8 cellular contexts compared by ENCODE assay signal in the genomic region with DNA sequence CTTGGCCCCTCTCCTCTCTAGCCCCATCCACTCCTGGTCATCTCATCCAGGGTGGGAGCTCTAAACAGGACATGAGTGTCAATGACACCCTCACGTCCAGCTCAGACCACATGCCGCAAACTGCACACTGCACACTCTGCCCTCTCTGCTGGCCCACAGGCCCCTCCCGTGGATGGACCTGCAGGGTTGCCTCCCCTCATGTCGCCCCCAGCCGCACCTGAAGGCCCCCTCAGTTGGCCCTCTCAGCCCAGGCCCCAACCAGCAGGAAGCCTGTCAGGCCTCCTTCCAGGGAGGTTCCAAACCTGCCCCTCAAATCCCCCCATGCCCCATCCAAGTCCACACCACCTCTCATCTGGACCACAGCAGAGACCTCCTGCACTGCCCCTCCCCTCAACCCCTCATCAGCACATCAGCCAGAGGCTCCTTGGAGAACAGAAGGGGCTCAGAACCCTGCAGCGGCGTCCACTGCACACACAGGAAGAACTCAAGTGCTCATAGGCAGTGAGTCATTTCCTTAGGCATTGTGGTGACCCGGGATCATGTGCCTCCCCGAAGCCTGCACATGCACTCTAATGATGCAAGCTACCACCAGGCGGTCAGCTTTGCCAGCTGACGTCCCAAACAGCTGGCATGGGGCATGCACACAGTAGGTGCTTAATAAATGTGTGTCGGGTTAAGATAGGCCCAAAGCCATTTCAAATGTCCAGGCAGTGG. TPM values are rescaled to one million over a fixed set of nuclear protein-coding genes. Genes with fewer than 3 reads are reported as not detected.
DNase-seq lines count a peak whose midpoint lies in the region; ATAC-seq and TF ChIP-seq lines count a peak whose summit lies in the region.

No MANE protein-coding gene starts in this region.

- H3K4me3 ChIP-seq in Caco-2 (ENCODE audit: low read depth, low read length) (no peak overlapping the region), esophagus (ENCODE audit: low read depth in 1 of 2, low read length in 2 of 2) (no peak overlapping the region)

- no TSS peak for BruUV-seq in Caco-2 (replicated peaks; lab: Mats Ljungman, UMichigan)

- TF ChIP-seq CTCF in Caco-2 (IDR thresholded peaks at IDR 0.05; ENCODE audit: insufficient read depth in 1 of 2, low read depth in 1 of 2, low read length in 1 of 2, severe bottlenecking in 1 of 2, unreplicated experiment in 1 of 2), result no peak

- DNase-seq in Caco-2 (no peak), MV-4-11 (lab: John Stamatoyannopoulos, UW) (peak; percentile 92), posterior vena cava (ENCODE audit: low spot score) (peak; percentile 90), globus pallidus (ENCODE audit: low spot score) (no peak)
- peak; percentile 19 to 53 for DNase-seq in activated CD8-positive, alpha-beta memory T cell treated with anti-CD3 and anti-CD28 coated beads for 4 hours (ENCODE audit: low read depth in 2 of 2)

- H3K4me1 Mint-ChIP-seq in Caco-2 (ENCODE audit: low read depth, unreplicated experiment), result peaks cover 10% of the 10 kb centered on the region

- WGBS in esophagus, 2 donors, result 57 to 65% methylated on average over 12 of the region's 12 CpGs

- no peaks in the 10 kb centered on the region for H3K9me3 Mint-ChIP-seq in Caco-2 (ENCODE audit: unreplicated experiment)

- H3K4me3 Mint-ChIP-seq in Caco-2 (ENCODE audit: unreplicated experiment), result no peak overlapping the region

- POLR2A ChIA-PET in Caco-2 (lab: Charles Lee), result no interaction called here

- intact Hi-C loops in Caco-2 (cut with micrococcal nuclease; ENCODE audit: unreplicated experiment), result no loop called here
- intact Hi-C loops in posterior vena cava (cut with DNase I), result loop anchor here in 1 of 2 donors (10.0 kb wide), 1 partner anchor 594 kb away; the partner anchor contains the start of genes C11orf21 and TSPAN32

- H3K4me1 ChIP-seq in Caco-2 (peaks cover 17% of the 10 kb centered on the region), esophagus (ENCODE audit: control insufficient read depth in 2 of 2, insufficient read depth in 2 of 2, low read length in 1 of 2) (peaks cover 4 to 32% of the 10 kb centered on the region in 2 donors)

- peak overlapping the region; percentile 68 to 77 for H3K27ac ChIP-seq in esophagus (ENCODE audit: low read depth in 2 of 2, low read length in 1 of 2)

- ATAC-seq in HG02571 (IDR thresholded peaks at IDR 0.05; ENCODE audit: unreplicated experiment), result no peak
- no peak for ATAC-seq in HG02981 (IDR thresholded peaks at IDR 0.05; ENCODE audit: unreplicated experiment)

- H3K36me3 ChIP-seq in Caco-2 (ENCODE audit: control insufficient read depth, insufficient read depth, low read length), result no peaks in the 10 kb centered on the region
- no peaks in the 10 kb centered on the region for H3K36me3 ChIP-seq in esophagus (ENCODE audit: control insufficient read depth in 2 of 2, insufficient read depth in 2 of 2, low read length in 1 of 2)

- H3K9me3 ChIP-seq in Caco-2 (no peaks in the 10 kb centered on the region), esophagus (ENCODE audit: control insufficient read depth in 2 of 2, insufficient read depth in 1 of 2, low read depth in 1 of 2, low read length in 1 of 2) (no peaks in the 10 kb centered on the region)

- H3K27me3 ChIP-seq in Caco-2 (replicated peaks; ENCODE audit: control insufficient read depth, insufficient read depth, low read length) (no peaks in the 10 kb centered on the region), esophagus (ENCODE audit: control insufficient read depth in 1 of 2, insufficient read depth in 2 of 2, low read length in 2 of 2) (no peaks in the 10 kb centered on the region)

- no peaks in the 10 kb centered on the region for H3K27me3 Mint-ChIP-seq in Caco-2 (ENCODE audit: insufficient read depth, unreplicated experiment)

- peak overlapping the region; percentile 5 for H3K27ac Mint-ChIP-seq in Caco-2 (ENCODE audit: unreplicated experiment)

- H3K36me3 Mint-ChIP-seq in Caco-2 (ENCODE audit: insufficient read depth, unreplicated experiment), result peaks cover 6% of the 10 kb centered on the region

- CTCF ChIA-PET in Caco-2 (lab: Charles Lee), result no interaction called here

RNA-seq across cellular contexts. Expression of gene CDKN1C, which starts 12.9 kb away (rescaled TPM):
- total RNA-seq in Caco-2 (2022) (15.0 and 25.5 TPM in 2 replicates), posterior vena cava (10 to 100 TPM; 23.6 to 58.8 TPM)
- 10 to 100 TPM; 12.1 to 27.5 TPM for polyA plus RNA-seq in esophagus

RNA-seq across cellular contexts. Expression of gene PHLDA2, which starts 30.7 kb away (rescaled TPM):
- total RNA-seq in Caco-2 (2022), result 18.7 and 19.1 TPM in 2 replicates
- 10 to 100 TPM; 19.6 to 61.7 TPM for polyA plus RNA-seq in esophagus
- 1 to 10 TPM; 4.6 to 8.1 TPM for total RNA-seq in posterior vena cava

Comparison
In these comparisons a context has a peak if more than half of its experiments do, and no peak if none do; other contexts are left out.
1. DNase-seq: peak in MV-4-11 (single experiment), activated CD8-positive, alpha-beta memory T cell treated with anti-CD3 and anti-CD28 coated beads for 4 hours (2 of 2) and posterior vena cava (single experiment); none in Caco-2 (0 of 2) and globus pallidus (single experiment).